Comparison of ENCODE assay signal across 33 cellular contexts in the genomic region with DNA sequence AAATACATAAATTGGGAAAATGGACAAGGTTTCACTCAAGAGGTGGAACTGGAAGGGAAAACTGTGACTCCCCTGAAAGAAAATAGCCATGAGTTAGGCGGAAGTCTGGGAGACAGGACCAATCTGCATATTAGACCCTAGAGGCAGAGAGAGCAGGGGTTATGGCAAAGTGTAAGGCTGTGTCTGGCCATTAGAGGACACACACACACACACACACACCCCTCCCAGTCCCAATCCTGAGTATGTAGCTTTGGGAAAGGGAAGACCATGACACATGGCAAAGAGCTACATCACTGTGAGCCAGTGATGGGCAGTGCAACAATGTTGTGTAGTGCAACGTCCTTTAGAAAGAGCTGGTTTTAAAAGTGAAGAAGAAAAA.
"Had no signal": no experiment of that assay in that cellular context is flagged by ENCODE, and none has a peak within 500 bp of the region (broad histone marks: within the 10 kb centered on the region; RNA-seq: fewer than 3 reads in every experiment).

No MANE protein-coding gene starts in this region.

- H3K36me3 Mint-ChIP-seq: activated CD4-positive, alpha-beta memory T cell treated with anti-CD3 and anti-CD28 coated beads for 36 hours; activated CD8-positive, alpha-beta memory T cell treated with anti-CD3 and anti-CD28 coated beads, Interleukin-2, amount 10 ng/mL, durations not matched to agents 7 days and 5 days; activated naive CD4-positive, alpha-beta T cell treated with anti-CD3 and anti-CD28 coated beads, Interleukin-2, amount 10 ng/mL, durations not matched to agents 7 days and 5 days; activated naive CD4-positive, alpha-beta T cell treated with anti-CD3 and anti-CD28 coated beads, Interleukin-2, amount 50 U/mL, for 72 hours; activated naive CD8-positive, alpha-beta T cell treated with anti-CD3 and anti-CD28 coated beads, Interleukin-2, amount 10 ng/mL, durations not matched to agents 7 days and 5 days; brain had no signal

- DNase-seq: activated CD4-positive, alpha-beta memory T cell treated with anti-CD3 and anti-CD28 coated beads for 36 hours; activated CD4-positive, alpha-beta T cell treated with anti-CD3 and anti-CD28 coated beads for 36 hours; activated CD4-positive, alpha-beta T cell treated with anti-CD3 and anti-CD28 coated beads, Interleukin-2, amount 10 ng/mL, durations not matched to agents 24 days and 14 days; activated CD4-positive, CD25-positive, alpha-beta regulatory T cell; activated CD4-positive, CD25-positive, alpha-beta regulatory T cell treated with anti-CD3 and anti-CD28 coated beads, Interleukin-2, amount 50 U/mL, for 72 hours; activated CD8-positive, alpha-beta memory T cell treated with anti-CD3 and anti-CD28 coated beads, Interleukin-2, amount 10 ng/mL, durations not matched to agents 7 days and 5 days; activated CD8-positive, alpha-beta memory T cell treated with anti-CD3 and anti-CD28 coated beads, Interleukin-2, amount 50 U/mL, for 4 hours; activated CD8-positive, alpha-beta T cell treated with anti-CD3 and anti-CD28 coated beads, Interleukin-2, amount 10 ng/mL, durations not matched to agents 7 days and 5 days; activated gamma-delta T cell; activated naive CD4-positive, alpha-beta T cell; activated naive CD4-positive, alpha-beta T cell treated with anti-CD3 and anti-CD28 coated beads, Interleukin-2, amount 10 ng/mL, durations not matched to agents 7 days and 5 days; activated naive CD8-positive, alpha-beta T cell treated with anti-CD3 and anti-CD28 coated beads, Interleukin-2, amount 10 ng/mL, durations not matched to agents 7 days and 5 days; activated T-cell treated with anti-CD3 and anti-CD28 coated beads, Interleukin-2, amount 50 U/mL, for 1 hour; activated T-cell treated with anti-CD3 and anti-CD28 coated beads, Interleukin-2, amount 50 U/mL, for 48 hours; central memory CD4-positive, alpha-beta T cell; cerebellar nuclear complex; colonic mucosa; effector CD8-positive, alpha-beta T cell; erythroblast; esophagus squamous epithelium; foreskin melanocyte; heart right ventricle; T-helper 1 cell; T-helper 17 cell; T1000; WERI-Rb-1 had no signal

- H3K36me3 ChIP-seq: ascending aorta, breast epithelium, cardiac muscle cell, colonic mucosa, esophagus squamous epithelium, gastroesophageal sphincter, heart right ventricle, WERI-Rb-1 had no signal

- H3K27ac Mint-ChIP-seq: activated CD4-positive, alpha-beta memory T cell treated with anti-CD3 and anti-CD28 coated beads for 36 hours; activated CD4-positive, alpha-beta T cell treated with anti-CD3 and anti-CD28 coated beads for 36 hours; activated CD4-positive, alpha-beta T cell treated with anti-CD3 and anti-CD28 coated beads, Interleukin-2, amount 10 ng/mL, durations not matched to agents 24 days and 14 days; activated CD8-positive, alpha-beta memory T cell treated with anti-CD3 and anti-CD28 coated beads, Interleukin-2, amount 10 ng/mL, durations not matched to agents 7 days and 5 days; activated CD8-positive, alpha-beta T cell treated with anti-CD3 and anti-CD28 coated beads, Interleukin-2, amount 10 ng/mL, durations not matched to agents 7 days and 5 days; activated naive CD4-positive, alpha-beta T cell treated with anti-CD3 and anti-CD28 coated beads, Interleukin-2, amount 10 ng/mL, durations not matched to agents 7 days and 5 days; activated naive CD4-positive, alpha-beta T cell treated with anti-CD3 and anti-CD28 coated beads, Interleukin-2, amount 50 U/mL, for 72 hours; activated naive CD8-positive, alpha-beta T cell treated with anti-CD3 and anti-CD28 coated beads, Interleukin-2, amount 10 ng/mL, durations not matched to agents 7 days and 5 days; brain; T-helper 17 cell; T-helper 2 cell treated with Interferon-gamma antibody and Interleukin-4, amounts not matched to agents 5 μg/mL and 100 μg/mL, for 36 hours had no signal

- H3K27ac ChIP-seq: ascending aorta, breast epithelium, cardiac muscle cell, colonic mucosa, esophagus squamous epithelium, gastroesophageal sphincter, heart right ventricle, WERI-Rb-1 had no signal

- H3K27me3 ChIP-seq: ascending aorta, breast epithelium, cardiac muscle cell, colonic mucosa, esophagus squamous epithelium, gastroesophageal sphincter, heart right ventricle had no signal

- H3K9me3 Mint-ChIP-seq: activated CD4-positive, alpha-beta T cell treated with anti-CD3 and anti-CD28 coated beads, Interleukin-2, amount 10 ng/mL, durations not matched to agents 24 days and 14 days; brain had no signal

- H3K9me3 ChIP-seq: ascending aorta, breast epithelium, colonic mucosa, esophagus squamous epithelium, gastroesophageal sphincter, heart right ventricle had no signal

- H3K4me3 Mint-ChIP-seq: activated CD4-positive, alpha-beta memory T cell treated with anti-CD3 and anti-CD28 coated beads for 36 hours; activated CD4-positive, alpha-beta T cell treated with anti-CD3 and anti-CD28 coated beads for 36 hours; activated CD4-positive, alpha-beta T cell treated with anti-CD3 and anti-CD28 coated beads, Interleukin-2, amount 10 ng/mL, durations not matched to agents 24 days and 14 days; activated CD8-positive, alpha-beta memory T cell treated with anti-CD3 and anti-CD28 coated beads, Interleukin-2, amount 10 ng/mL, durations not matched to agents 7 days and 5 days; activated CD8-positive, alpha-beta T cell treated with anti-CD3 and anti-CD28 coated beads, Interleukin-2, amount 10 ng/mL, durations not matched to agents 7 days and 5 days; activated naive CD4-positive, alpha-beta T cell treated with anti-CD3 and anti-CD28 coated beads, Interleukin-2, amount 10 ng/mL, durations not matched to agents 7 days and 5 days; activated naive CD8-positive, alpha-beta T cell treated with anti-CD3 and anti-CD28 coated beads, Interleukin-2, amount 10 ng/mL, durations not matched to agents 7 days and 5 days; brain; T-helper 17 cell; T-helper 2 cell treated with Interferon-gamma antibody and Interleukin-4, amounts not matched to agents 5 μg/mL and 100 μg/mL, for 36 hours had no signal

- H3K4me3 ChIP-seq: ascending aorta, breast epithelium, cardiac muscle cell, colonic mucosa, esophagus squamous epithelium, gastroesophageal sphincter, heart right ventricle had no signal

- H3K4me1 ChIP-seq: ascending aorta, breast epithelium, colonic mucosa, esophagus squamous epithelium, gastroesophageal sphincter, heart right ventricle had no signal

- H3K4me1 Mint-ChIP-seq: activated CD4-positive, alpha-beta T cell treated with anti-CD3 and anti-CD28 coated beads for 36 hours; activated CD4-positive, alpha-beta T cell treated with anti-CD3 and anti-CD28 coated beads, Interleukin-2, amount 10 ng/mL, durations not matched to agents 24 days and 14 days; activated CD8-positive, alpha-beta memory T cell treated with anti-CD3 and anti-CD28 coated beads, Interleukin-2, amount 10 ng/mL, durations not matched to agents 7 days and 5 days; activated naive CD4-positive, alpha-beta T cell treated with anti-CD3 and anti-CD28 coated beads, Interleukin-2, amount 10 ng/mL, durations not matched to agents 7 days and 5 days; activated naive CD8-positive, alpha-beta T cell treated with anti-CD3 and anti-CD28 coated beads, Interleukin-2, amount 10 ng/mL, durations not matched to agents 7 days and 5 days; brain; T-helper 17 cell had no signal

- H3K27me3 Mint-ChIP-seq: activated CD4-positive, alpha-beta memory T cell treated with anti-CD3 and anti-CD28 coated beads for 36 hours; activated CD4-positive, alpha-beta T cell treated with anti-CD3 and anti-CD28 coated beads for 36 hours; activated CD4-positive, alpha-beta T cell treated with anti-CD3 and anti-CD28 coated beads, Interleukin-2, amount 10 ng/mL, durations not matched to agents 24 days and 14 days; activated CD8-positive, alpha-beta memory T cell treated with anti-CD3 and anti-CD28 coated beads, Interleukin-2, amount 10 ng/mL, durations not matched to agents 7 days and 5 days; activated naive CD4-positive, alpha-beta T cell treated with anti-CD3 and anti-CD28 coated beads, Interleukin-2, amount 10 ng/mL, durations not matched to agents 7 days and 5 days; activated naive CD8-positive, alpha-beta T cell treated with anti-CD3 and anti-CD28 coated beads, Interleukin-2, amount 10 ng/mL, durations not matched to agents 7 days and 5 days; brain; T-helper 17 cell had no signal

- ATAC-seq: activated CD4-positive, alpha-beta T cell treated with anti-CD3 and anti-CD28 coated beads for 36 hours; activated CD8-positive, alpha-beta memory T cell treated with anti-CD3 and anti-CD28 coated beads, Interleukin-2, amount 10 ng/mL, durations not matched to agents 7 days and 5 days; activated CD8-positive, alpha-beta T cell treated with anti-CD3 and anti-CD28 coated beads, Interleukin-2, amount 10 ng/mL, durations not matched to agents 7 days and 5 days; activated naive CD4-positive, alpha-beta T cell treated with anti-CD3 and anti-CD28 coated beads, Interleukin-2, amount 50 U/mL, for 72 hours; gastroesophageal sphincter; heart right ventricle; T-helper 17 cell had no signal
